Comparison of ENCODE assay signal across 8 cellular contexts in the genomic region with DNA sequence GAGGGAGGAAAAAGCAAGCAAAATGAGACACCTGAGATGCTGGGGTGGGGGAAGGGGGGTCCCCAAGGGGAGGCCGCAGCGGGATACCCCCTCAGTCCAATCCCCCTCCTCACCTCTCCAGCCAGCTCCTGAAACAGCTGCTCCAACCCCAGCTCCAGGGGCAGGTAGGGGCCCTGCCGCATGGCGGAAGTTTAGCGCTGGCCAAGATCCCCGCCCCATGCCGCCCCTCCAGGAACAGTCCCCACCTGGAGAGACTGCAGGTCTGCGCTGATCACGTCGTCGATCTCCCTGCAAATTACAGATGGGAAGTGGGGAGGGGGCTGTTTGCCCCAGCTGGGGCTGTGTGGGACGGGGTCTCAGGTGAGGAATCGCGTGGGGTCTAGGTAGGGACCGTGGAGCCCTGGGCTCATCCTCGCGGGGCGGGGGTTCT. TPM values are rescaled to one million over a fixed set of nuclear protein-coding genes. Genes with fewer than 3 reads are reported as not detected.
A peak's percentile ranks its signal among the peaks of the same experiment; 100 is the strongest.
DNase-seq lines count a peak whose midpoint lies in the region; ATAC-seq, FAIRE-seq and TF ChIP-seq lines count a peak whose summit lies in the region.

No MANE protein-coding gene starts in this region.

- no peaks in the 10 kb centered on the region for H3K27me3 Mint-ChIP-seq in CD4-positive, CD25-positive, alpha-beta regulatory T cell
- H3K27me3 Mint-ChIP-seq in activated naive CD8-positive, alpha-beta T cell: no peaks in the 10 kb centered on the region

- H3K79me2 ChIP-seq in keratinocyte (ENCODE audit: control insufficient read depth, insufficient read depth, low read length): no peaks in the 10 kb centered on the region

- H3K9me3 ChIP-seq in CD4-positive, CD25-positive, alpha-beta regulatory T cell (ENCODE audit: control insufficient read depth in 2 of 2, low read length in 2 of 2): no peaks in the 10 kb centered on the region
- H3K9me3 ChIP-seq in keratinocyte (ENCODE audit: control insufficient read depth, low read depth, low read length): no peaks in the 10 kb centered on the region
- H3K9me3 ChIP-seq in thymus (ENCODE audit: control insufficient read depth): peaks cover 2% of the 10 kb centered on the region

- H4K20me1 ChIP-seq in keratinocyte (ENCODE audit: control insufficient read depth, extremely low read depth, insufficient read depth, low read length): no peaks in the 10 kb centered on the region

- in situ Hi-C loops in ACHN (cut with HindIII; ENCODE audit: low pct_ligation_motif_present, low pct_unique_long_range_greater_than_20kb, low sequenced_read_pairs): no loop called here

- H3K4me1 ChIP-seq in CD4-positive, CD25-positive, alpha-beta regulatory T cell (ENCODE audit: control insufficient read depth, insufficient read depth, low read length, poor library complexity, severe bottlenecking): peaks cover 43% of the 10 kb centered on the region
- peaks cover 30% of the 10 kb centered on the region for H3K4me1 ChIP-seq in keratinocyte (ENCODE audit: control insufficient read depth, extremely low read depth, insufficient read depth, low read length)
- peaks cover 5% of the 10 kb centered on the region for H3K4me1 ChIP-seq in thymus (ENCODE audit: control insufficient read depth, insufficient read depth, low read length)

- no peaks in the 10 kb centered on the region for H3K36me3 Mint-ChIP-seq in CD4-positive, CD25-positive, alpha-beta regulatory T cell
- H3K36me3 Mint-ChIP-seq in activated naive CD8-positive, alpha-beta T cell: no peaks in the 10 kb centered on the region

- dilution Hi-C loops in keratinocyte (cut with MboI; ENCODE audit: extremely low pct_ligation_motif_present, low sequenced_read_pairs): no loop called here

- peak overlapping the region; percentile 32 for H3K4me2 ChIP-seq in keratinocyte (ENCODE audit: control insufficient read depth, extremely low read depth, insufficient read depth, low read depth, low read length)

- peak overlapping the region; percentile 7 for H3K4me3 ChIP-seq in CD4-positive, CD25-positive, alpha-beta regulatory T cell (ENCODE audit: low read depth, low read length)
- peak overlapping the region in 2 of 3 experiments; percentile 25 to 37 for H3K4me3 ChIP-seq in keratinocyte (ENCODE audit: control insufficient read depth in 2 of 3, extremely low read depth in 1 of 3, insufficient read depth in 2 of 3, low read depth in 1 of 3, low read length in 3 of 3)
- peak overlapping the region; percentile 36 for H3K4me3 ChIP-seq in thymus (ENCODE audit: low read length)

- peaks cover 0 to 1% (median 0%) of the 10 kb centered on the region in 7 donors for H3K9me3 Mint-ChIP-seq in CD4-positive, CD25-positive, alpha-beta regulatory T cell
- H3K9me3 Mint-ChIP-seq in activated naive CD8-positive, alpha-beta T cell (ENCODE audit: low read depth): no peaks in the 10 kb centered on the region

- H3K27ac ChIP-seq in CD4-positive, CD25-positive, alpha-beta regulatory T cell (ENCODE audit: insufficient read depth, low read length, poor library complexity, severe bottlenecking): peak overlapping the region; percentile 69
- peak overlapping the region; percentile 48 for H3K27ac ChIP-seq in keratinocyte (ENCODE audit: control insufficient read depth, insufficient read depth, low read length)
- H3K27ac ChIP-seq in thymus (ENCODE audit: low read depth): peak overlapping the region; percentile 53

- H3K9ac ChIP-seq in keratinocyte (ENCODE audit: control insufficient read depth, extremely low read depth, insufficient read depth, low read length): no peak overlapping the region

- peaks cover 7% of the 10 kb centered on the region for H3K36me3 ChIP-seq in CD4-positive, CD25-positive, alpha-beta regulatory T cell (ENCODE audit: control insufficient read depth, insufficient read depth, low read length)
- H3K36me3 ChIP-seq in keratinocyte (ENCODE audit: control insufficient read depth in 2 of 2, extremely low read depth in 1 of 2, insufficient read depth in 2 of 2, low read length in 2 of 2) (peaks cover 7 to 17% of the 10 kb centered on the region in 2 experiments), thymus (ENCODE audit: control insufficient read depth, insufficient read depth) (no peaks in the 10 kb centered on the region)

- H3K4me3 Mint-ChIP-seq in CD4-positive, CD25-positive, alpha-beta regulatory T cell: peak overlapping the region; percentile 21 to 86 (median 72)
- peak overlapping the region; percentile 74 for H3K4me3 Mint-ChIP-seq in activated naive CD8-positive, alpha-beta T cell

- peak; percentile 7 to 9 for ATAC-seq in CD4-positive, CD25-positive, alpha-beta regulatory T cell (ENCODE audit: low read depth in 2 of 2)
- no peak for ATAC-seq in GM18511 (IDR thresholded peaks at IDR 0.05; ENCODE audit: unreplicated experiment)

- peak overlapping the region; percentile 83 to 90 (median 90) for H3K27ac Mint-ChIP-seq in CD4-positive, CD25-positive, alpha-beta regulatory T cell
- H3K27ac Mint-ChIP-seq in activated naive CD8-positive, alpha-beta T cell: peak overlapping the region; percentile 73

- no peak for TF ChIP-seq CTCF in keratinocyte (optimal IDR thresholded peaks at IDR 0.05 in 1 of 3, IDR thresholded peaks at IDR 0.05 in 1 of 3, conservative IDR thresholded peaks at IDR 0.05 in 1 of 3; ENCODE audit: extremely low read depth in 1 of 3, insufficient read depth in 2 of 3, low read length in 3 of 3)

- H3K4me1 Mint-ChIP-seq in CD4-positive, CD25-positive, alpha-beta regulatory T cell: peaks cover 0 to 58% (median 27%) of the 10 kb centered on the region in 4 donors
- H3K4me1 Mint-ChIP-seq in activated naive CD8-positive, alpha-beta T cell (ENCODE audit: low read depth): peaks cover 27% of the 10 kb centered on the region

- peak in 2 of 3 donors; percentile 38 to 46 for DNase-seq in CD4-positive, CD25-positive, alpha-beta regulatory T cell
- DNase-seq in NCI-H1105 treated with DMSO at 0.1 percent for 48 hours (lab: John Stamatoyannopoulos, UW): peak; percentile 47
- no peak for DNase-seq in keratinocyte (ENCODE audit: low read depth, low spot score)
- no peak for DNase-seq in ACHN
- DNase-seq in mucosa of gallbladder (ENCODE audit: low spot score): no peak

- peaks cover 3% of the 10 kb centered on the region for H3K9me1 ChIP-seq in keratinocyte (ENCODE audit: control insufficient read depth, extremely low read depth, insufficient read depth, low read length)

- FAIRE-seq in keratinocyte (lab: Jason Lieb, UNC): no peak

- no peak overlapping the region for H2AFZ ChIP-seq in keratinocyte (ENCODE audit: control insufficient read depth, low read length)

- no peaks in the 10 kb centered on the region for H3K27me3 ChIP-seq in CD4-positive, CD25-positive, alpha-beta regulatory T cell (ENCODE audit: control insufficient read depth, insufficient read depth, low read length)
- H3K27me3 ChIP-seq in keratinocyte (ENCODE audit: control insufficient read depth, extremely low read depth, insufficient read depth, low read length) (no peaks in the 10 kb centered on the region), thymus (ENCODE audit: control insufficient read depth, insufficient read depth) (peaks cover 19% of the 10 kb centered on the region)

- 23% methylated on average over 18 of the region's 18 CpGs for WGBS in thymus

RNA-seq across cellular contexts. Expression of gene CAPN12, which starts 9.0 kb away (rescaled TPM):
- total RNA-seq in CD4-positive, CD25-positive, alpha-beta regulatory T cell: 6.1 TPM
- polyA plus RNA-seq in CD4-positive, CD25-positive, alpha-beta regulatory T cell: 1 to 10 TPM; 1.0 to 2.6 (median 1.9) TPM
- polyA plus RNA-seq in keratinocyte: 5.6 to 20.4 TPM (median 6.0 TPM) in 3 replicates
- polyA plus RNA-seq in keratinocyte (2011; ENCODE audit: low read depth): 6.8 TPM
- 7.4 and 15.5 TPM in 2 replicates for polyA plus RNA-seq in keratinocyte (2011; cell fraction: cytosol; rRNA removed)
- 32.9 and 44.6 TPM in 2 replicates for polyA plus RNA-seq in keratinocyte (2011; cell fraction: nucleus; rRNA removed)
- polyA plus RNA-seq in keratinocyte (2012; ENCODE audit: low replicate concordance): 4.6 and 7.5 TPM in 2 replicates
- 3.9 to 9.7 TPM (median 6.0 TPM) in 3 replicates for polyA minus RNA-seq in keratinocyte
- polyA minus RNA-seq in keratinocyte (2011; cell fraction: cytosol; rRNA and poly(A)+ RNA removed): 5.4 TPM
- polyA minus RNA-seq in keratinocyte (2011; cell fraction: nucleus; rRNA and poly(A)+ RNA removed): 4.7 and 5.5 TPM in 2 replicates
- polyA plus RNA-seq in thymus: 6.5 TPM
- 206 TPM for total RNA-seq in mucosa of gallbladder

RNA-seq across cellular contexts. Expression of gene LGALS7, which starts 38.0 kb away (rescaled TPM):
- total RNA-seq in CD4-positive, CD25-positive, alpha-beta regulatory T cell: not detected
- not detected for polyA plus RNA-seq in CD4-positive, CD25-positive, alpha-beta regulatory T cell
- 9.1 to 19.7 TPM (median 19.6 TPM) in 3 replicates for polyA plus RNA-seq in keratinocyte
- polyA plus RNA-seq in keratinocyte (2011; ENCODE audit: low read depth): 8.7 TPM
- polyA plus RNA-seq in keratinocyte (2011; cell fraction: cytosol; rRNA removed): 16.2 and 26.5 TPM in 2 replicates
- 28.7 and 31.3 TPM in 2 replicates for polyA plus RNA-seq in keratinocyte (2011; cell fraction: nucleus; rRNA removed)
- polyA plus RNA-seq in keratinocyte (2012; ENCODE audit: low replicate concordance): 11.3 and 42.2 TPM in 2 replicates
- polyA minus RNA-seq in keratinocyte: 11.3 to 31.1 TPM (median 23.5 TPM) in 3 replicates
- 21.7 TPM for polyA minus RNA-seq in keratinocyte (2011; cell fraction: cytosol; rRNA and poly(A)+ RNA removed)
- 6.1 and 6.9 TPM in 2 replicates for polyA minus RNA-seq in keratinocyte (2011; cell fraction: nucleus; rRNA and poly(A)+ RNA removed)
- polyA plus RNA-seq in thymus: 129 TPM
- total RNA-seq in mucosa of gallbladder: not detected

RNA-seq across cellular contexts. Expression of gene LGALS7B, which starts 53.7 kb away (rescaled TPM):
- total RNA-seq in CD4-positive, CD25-positive, alpha-beta regulatory T cell: not detected
- polyA plus RNA-seq in CD4-positive, CD25-positive, alpha-beta regulatory T cell: not detected
- polyA plus RNA-seq in keratinocyte (1,330 to 7,133 TPM (median 1,668 TPM) in 3 replicates), thymus (234 TPM)
- 2,078 TPM for polyA plus RNA-seq in keratinocyte (2011; ENCODE audit: low read depth)
- polyA plus RNA-seq in keratinocyte (2011; cell fraction: cytosol; rRNA removed): 1,317 and 3,328 TPM in 2 replicates
- 746 and 1,115 TPM in 2 replicates for polyA plus RNA-seq in keratinocyte (2011; cell fraction: nucleus; rRNA removed)
- polyA plus RNA-seq in keratinocyte (2012; ENCODE audit: low replicate concordance): 3,308 and 8,816 TPM in 2 replicates
- 127 to 666 TPM (median 341 TPM) in 3 replicates for polyA minus RNA-seq in keratinocyte
- polyA minus RNA-seq in keratinocyte (2011; cell fraction: cytosol; rRNA and poly(A)+ RNA removed): 1,769 TPM
- polyA minus RNA-seq in keratinocyte (2011; cell fraction: nucleus; rRNA and poly(A)+ RNA removed): 213 and 279 TPM in 2 replicates
- total RNA-seq in mucosa of gallbladder: 3.1 TPM

Comparison
In these comparisons a context has a peak if more than half of its experiments do, and no peak if none do; other contexts are left out.
1. DNase-seq: peak in CD4-positive, CD25-positive, alpha-beta regulatory T cell (2 of 3) and NCI-H1105 treated with DMSO at 0.1 percent for 48 hours (single experiment); none in keratinocyte (single experiment), ACHN (single experiment) and mucosa of gallbladder (single experiment).
2. RNA of gene LGALS7B, which starts 53.7 kb away (polyA plus RNA-seq): 746 to 8,816 TPM in keratinocyte and 234 TPM in thymus (single experiment); not detected in CD4-positive, CD25-positive, alpha-beta regulatory T cell; every median in the first group is over 100 times any median in the second.
3. Peak in every context shown above with its lines, with median percentiles within 50 percentile points of each other: H3K27ac ChIP-seq and H3K4me3 ChIP-seq.